1 cellular context compared by ENCODE assay signal in the genomic region with DNA sequence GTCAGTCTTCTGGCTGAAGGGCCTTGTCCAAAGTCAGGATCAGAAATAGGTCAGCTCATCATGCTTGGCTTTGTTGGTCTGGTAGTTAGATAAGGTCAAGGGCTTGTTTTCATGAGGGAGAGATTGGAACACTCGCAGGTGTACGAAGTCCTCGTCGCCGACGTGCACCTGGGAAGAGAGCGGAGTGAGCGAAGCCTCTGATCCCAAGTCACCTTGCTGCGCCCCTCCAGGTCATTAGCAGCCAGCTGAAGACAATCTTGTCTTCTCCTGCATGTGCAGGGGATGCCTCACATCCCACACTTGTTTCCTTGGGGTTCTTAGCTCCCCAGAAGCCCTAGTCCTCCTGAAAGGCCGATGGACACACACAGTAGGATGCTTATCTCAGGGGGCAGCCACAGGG.
TF ChIP-seq lines count a peak whose summit lies in the region.

No MANE protein-coding gene starts in this region.

TF ChIP-seq in A549, 52 proteins besides CTCF, POLR2A, EP300 and RAD21:
- TF ChIP-seq ZFP36 (IDR thresholded peaks at IDR 0.05; ENCODE audit: borderline replicate concordance, partially characterized antibody) = no peak
- TF ChIP-seq HOXB5 (CRISPR knock-in tag; IDR thresholded peaks at IDR 0.05) = no peak
- no peak for TF ChIP-seq NFE2L2 (conservative IDR thresholded peaks at IDR 0.05; ENCODE audit: low read length)
- TF ChIP-seq, protein P1, sequence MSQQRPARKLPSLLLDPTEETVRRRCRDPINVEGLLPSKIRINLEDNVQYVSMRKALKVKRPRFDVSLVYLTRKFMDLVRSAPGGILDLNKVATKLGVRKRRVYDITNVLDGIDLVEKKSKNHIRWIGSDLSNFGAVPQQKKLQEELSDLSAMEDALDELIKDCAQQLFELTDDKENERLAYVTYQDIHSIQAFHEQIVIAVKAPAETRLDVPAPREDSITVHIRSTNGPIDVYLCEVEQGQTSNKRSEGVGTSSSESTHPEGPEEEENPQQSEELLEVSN (IDR thresholded peaks at IDR 0.05; ENCODE audit: borderline replicate concordance, low read depth) = no peak
- TF ChIP-seq EHF (CRISPR knock-in tag; IDR thresholded peaks at IDR 0.05) = no peak
- no peak for TF ChIP-seq CHD4 (IDR thresholded peaks at IDR 0.05; ENCODE audit: borderline replicate concordance)
- TF ChIP-seq NPAS2 (CRISPR knock-in tag; IDR thresholded peaks at IDR 0.05; ENCODE audit: borderline replicate concordance) = no peak
- no peak for TF ChIP-seq RARB (CRISPR knock-in tag; IDR thresholded peaks at IDR 0.05)
- no peak for TF ChIP-seq FOSB (CRISPR knock-in tag; IDR thresholded peaks at IDR 0.05)
- no peak for TF ChIP-seq CBX2 (IDR thresholded peaks at IDR 0.05; ENCODE audit: borderline replicate concordance, low read depth)
- TF ChIP-seq SREBF2 (IDR thresholded peaks at IDR 0.05) = no peak
- TF ChIP-seq MAZ (IDR thresholded peaks at IDR 0.05; ENCODE audit: borderline replicate concordance, low read depth, low read length) = no peak
